In the genomic region with DNA sequence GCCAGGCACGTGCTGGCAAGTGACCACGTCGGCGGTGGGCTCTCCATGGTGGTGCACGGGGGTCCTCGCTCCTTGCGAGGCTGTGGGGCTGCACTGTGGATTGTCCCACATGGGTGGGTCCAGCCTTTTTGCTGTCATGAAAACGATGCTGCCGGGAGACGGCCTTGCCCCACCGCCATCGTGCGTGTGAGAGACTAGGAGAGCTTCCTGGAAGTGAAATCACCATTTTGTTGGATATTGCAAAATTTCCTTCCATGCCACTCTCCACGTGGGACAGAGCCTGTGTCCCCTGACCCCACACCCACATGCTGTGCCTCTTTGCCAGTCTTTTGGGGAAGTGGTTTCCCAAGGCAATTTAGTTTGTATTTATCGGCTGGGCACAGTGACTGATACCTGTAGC, we compare ENCODE assay signal across 20 cellular contexts. TPM values are rescaled to one million over a fixed set of nuclear protein-coding genes. Genes with fewer than 3 reads are reported as not detected.
DNase-seq lines count a peak whose midpoint lies in the region; ATAC-seq and TF ChIP-seq lines count a peak whose summit lies in the region.
"Had no signal": no experiment of that assay in that cellular context is flagged by ENCODE, and none has a peak within 500 bp of the region (broad histone marks: within the 10 kb centered on the region; RNA-seq: fewer than 3 reads in every experiment).

No MANE protein-coding gene starts in this region.

- no peaks in the 10 kb centered on the region for H3K27me3 Mint-ChIP-seq in chondrocyte (ENCODE audit: low read depth)
- no peaks in the 10 kb centered on the region for H3K27me3 Mint-ChIP-seq in activated naive CD8-positive, alpha-beta T cell treated with anti-CD3 and anti-CD28 coated beads, Interleukin-2, amount 50 U/mL, for 24 hours
- H3K27me3 Mint-ChIP-seq: stimulated activated memory B cell treated with anti-CD40 and anti-IgM and Interleukin-4, amounts not matched to agents 10 μg/mL and 1 μg/mL and 100 μg/mL, for 72 hours had no signal

- no peak for ATAC-seq in mucosa of descending colon
- no peak for ATAC-seq in GM18498 (IDR thresholded peaks at IDR 0.05; ENCODE audit: unreplicated experiment)
- ATAC-seq in activated naive CD8-positive, alpha-beta T cell treated with anti-CD3 and anti-CD28 coated beads, Interleukin-2, amount 50 U/mL, for 24 hours = no peak
- ATAC-seq: activated CD4-positive, CD25-positive, alpha-beta regulatory T cell treated with anti-CD3 and anti-CD28 coated beads, Interleukin-2, amount 50 U/mL, for 24 hours; CD8-positive, alpha-beta T cell; stimulated activated memory B cell treated with anti-CD40 and anti-IgM and Interleukin-4, amounts not matched to agents 10 μg/mL and 1 μg/mL and 100 μg/mL, for 72 hours had no signal

- intact Hi-C loops in mucosa of descending colon (cut with DNase I, micrococcal nuclease) = no loop called here

- H3K27me3 ChIP-seq in BLaER1 treated with 17β-estradiol and CSF1 and Interleukin-3, amounts not matched to agents 10 nM and 100 nM = peaks cover 0 to 9% (median 0%) of the 10 kb centered on the region in 11 experiments; a peak in 2 of 22 replicates
- H3K27me3 ChIP-seq: MG63, neural progenitor cell, SJSA1, tibial artery had no signal

- TF ChIP-seq CTCF in NB4 (IDR thresholded peaks at IDR 0.05; ENCODE audit: low read depth, low read length) = no peak
- TF ChIP-seq CTCF in chondrocyte (IDR thresholded peaks at IDR 0.05) = no peak
- TF ChIP-seq CTCF in mucosa of descending colon (IDR thresholded peaks at IDR 0.05) = no peak

- H3K4me1 Mint-ChIP-seq in chondrocyte (ENCODE audit: low read depth) = peaks cover 9% of the 10 kb centered on the region
- H3K4me1 Mint-ChIP-seq in activated naive CD8-positive, alpha-beta T cell treated with anti-CD3 and anti-CD28 coated beads, Interleukin-2, amount 50 U/mL, for 24 hours = peaks cover 17% of the 10 kb centered on the region

- peak overlapping the region; percentile 83 to 98 (median 88) for H3K4me2 ChIP-seq in BLaER1 treated with 17β-estradiol and CSF1 and Interleukin-3, amounts not matched to agents 10 nM and 100 nM
- H3K4me2 ChIP-seq: neural progenitor cell had no signal

- no peaks in the 10 kb centered on the region for H3K36me3 ChIP-seq in BLaER1 treated with 17β-estradiol and CSF1 and Interleukin-3, amounts not matched to agents 10 nM and 100 nM
- no peaks in the 10 kb centered on the region for H3K36me3 ChIP-seq in mucosa of descending colon (ENCODE audit: low read depth)
- H3K36me3 ChIP-seq: MG63, neural progenitor cell, SJSA1, tibial artery had no signal

- no peaks in the 10 kb centered on the region for H3K36me3 Mint-ChIP-seq in chondrocyte (ENCODE audit: low read depth)
- H3K36me3 Mint-ChIP-seq in activated naive CD8-positive, alpha-beta T cell treated with anti-CD3 and anti-CD28 coated beads, Interleukin-2, amount 50 U/mL, for 24 hours (ENCODE audit: low read depth) = no peaks in the 10 kb centered on the region
- H3K36me3 Mint-ChIP-seq: CD8-positive, alpha-beta T cell had no signal

- no peak overlapping the region for H3K4me3 Mint-ChIP-seq in chondrocyte (ENCODE audit: unreplicated experiment)
- no peak overlapping the region for H3K4me3 Mint-ChIP-seq in activated naive CD8-positive, alpha-beta T cell treated with anti-CD3 and anti-CD28 coated beads, Interleukin-2, amount 50 U/mL, for 24 hours
- H3K4me3 Mint-ChIP-seq: CD8-positive, alpha-beta T cell; neural progenitor cell; stimulated activated memory B cell treated with anti-CD40 and anti-IgM and Interleukin-4, amounts not matched to agents 10 μg/mL and 1 μg/mL and 100 μg/mL, for 72 hours had no signal

- TF ChIP-seq POLR2A in NB4 (IDR thresholded peaks at IDR 0.05; ENCODE audit: extremely low read depth, insufficient read length) = no peak

- no peaks in the 10 kb centered on the region for H3K9me3 ChIP-seq in BLaER1 treated with 17β-estradiol and CSF1 and Interleukin-3, amounts not matched to agents 10 nM and 100 nM (replicated peaks in 1 of 11)
- H3K9me3 ChIP-seq in mucosa of descending colon = no peaks in the 10 kb centered on the region
- H3K9me3 ChIP-seq: MG63, SJSA1, tibial artery had no signal

- DNase-seq in NB4 (ENCODE audit: low read depth) (peak; percentile 94), chondrocyte (ENCODE audit: low spot score) (peak; percentile 82), mucosa of descending colon (peak in 2 of 3 donors; percentile 23 to 50), mesenteric fat pad (ENCODE audit: low spot score) (no peak)
- no peak for DNase-seq in activated naive CD8-positive, alpha-beta T cell treated with anti-CD3 and anti-CD28 coated beads, Interleukin-2, amount 50 U/mL, for 24 hours
- DNase-seq in activated naive CD4-positive, alpha-beta T cell treated with anti-CD3 and anti-CD28 coated beads, Interleukin-2, amount 50 U/mL, for 16 hours = no peak
- DNase-seq: CD8-positive, alpha-beta T cell; hippocampal formation; MG63; NCI-H2029; NCI-H524; stimulated activated CD4-positive, alpha-beta T cell treated with anti-CD3 and anti-CD28 coated beads, Interleukin-15, amount 100 ng/mL, for 24 hours; tibial artery had no signal

- H3K9ac ChIP-seq in BLaER1 treated with 17β-estradiol and CSF1 and Interleukin-3, amounts not matched to agents 10 nM and 100 nM = no peak overlapping the region
- H3K9ac ChIP-seq: neural progenitor cell had no signal

- H3K4me1 ChIP-seq in BLaER1 treated with 17β-estradiol and CSF1 and Interleukin-3, amounts not matched to agents 10 nM and 100 nM = peaks cover 66 to 85% (median 81%) of the 10 kb centered on the region in 10 experiments
- H3K4me1 ChIP-seq in mucosa of descending colon (ENCODE audit: low read depth) = peaks cover 11% of the 10 kb centered on the region
- H3K4me1 ChIP-seq: neural progenitor cell had no signal

- H3K27ac Mint-ChIP-seq in chondrocyte (ENCODE audit: unreplicated experiment) = peak overlapping the region; percentile 52
- no peak overlapping the region for H3K27ac Mint-ChIP-seq in activated naive CD8-positive, alpha-beta T cell treated with anti-CD3 and anti-CD28 coated beads, Interleukin-2, amount 50 U/mL, for 24 hours
- H3K27ac Mint-ChIP-seq: activated T-helper 2 cell treated with anti-CD3 and anti-CD28 coated beads, Interferon-gamma antibody, Interleukin-2, Interleukin-4, amounts not matched to agents 10 μg/mL and 5 μg/mL and 100 μg/mL, durations not matched to agents 14 hours and 24 hours and 36 hours; CD8-positive, alpha-beta T cell; neural progenitor cell; stimulated activated memory B cell treated with anti-CD40 and anti-IgM and Interleukin-4, amounts not matched to agents 10 μg/mL and 1 μg/mL and 100 μg/mL, for 72 hours had no signal

- H3K4me3 ChIP-seq in BLaER1 treated with 17β-estradiol and CSF1 and Interleukin-3, amounts not matched to agents 10 nM and 100 nM = no peak overlapping the region; a peak in 1 of 20 replicates
- H3K4me3 ChIP-seq in NB4 (ENCODE audit: low read depth, low read length) (peak overlapping the region; percentile 82), mucosa of descending colon (no peak overlapping the region)
- H3K4me3 ChIP-seq: MG63, neural progenitor cell, SJSA1, tibial artery had no signal

- H3K9me3 Mint-ChIP-seq in chondrocyte (ENCODE audit: low read depth) = no peaks in the 10 kb centered on the region
- H3K9me3 Mint-ChIP-seq in activated naive CD8-positive, alpha-beta T cell treated with anti-CD3 and anti-CD28 coated beads, Interleukin-2, amount 50 U/mL, for 24 hours = peaks cover 5% of the 10 kb centered on the region
- H3K9me3 Mint-ChIP-seq: activated T-helper 2 cell treated with anti-CD3 and anti-CD28 coated beads, Interferon-gamma antibody, Interleukin-2, Interleukin-4, amounts not matched to agents 10 μg/mL and 5 μg/mL and 100 μg/mL, durations not matched to agents 14 hours and 24 hours and 36 hours; CD8-positive, alpha-beta T cell; stimulated activated memory B cell treated with anti-CD40 and anti-IgM and Interleukin-4, amounts not matched to agents 10 μg/mL and 1 μg/mL and 100 μg/mL, for 72 hours had no signal

- H3K27ac ChIP-seq in BLaER1 treated with 17β-estradiol and CSF1 and Interleukin-3, amounts not matched to agents 10 nM and 100 nM = peak overlapping the region in 9 of 11 experiments; percentile 20 to 81 (median 45); a peak in 16 of 22 replicates
- H3K27ac ChIP-seq: neural progenitor cell, SJSA1, tibial artery had no signal

- peaks cover 0 to 43% (median 6%) of the 10 kb centered on the region in 11 experiments; a peak in 8 of 22 replicates for H4K20me1 ChIP-seq in BLaER1 treated with 17β-estradiol and CSF1 and Interleukin-3, amounts not matched to agents 10 nM and 100 nM

RNA-seq across cellular contexts. Expression of a gene that starts 18.2 kb away (rescaled TPM):
- total RNA-seq in chondrocyte (23.8 to 44.8 TPM (median 31.7 TPM) in 3 replicates), mucosa of descending colon (100 to 1,000 TPM; 114 to 203 (median 197) TPM), mesenteric fat pad (37.8 TPM)

Comparison
In these comparisons a context has a peak if more than half of its experiments do, and no peak if none do; other contexts are left out.
1. DNase-seq: peak in NB4 (single experiment), chondrocyte (single experiment) and mucosa of descending colon (2 of 3); none in mesenteric fat pad (single experiment), activated naive CD8-positive, alpha-beta T cell treated with anti-CD3 and anti-CD28 coated beads, Interleukin-2, amount 50 U/mL, for 24 hours (single experiment) and activated naive CD4-positive, alpha-beta T cell treated with anti-CD3 and anti-CD28 coated beads, Interleukin-2, amount 50 U/mL, for 16 hours (single experiment).